Comparison of ENCODE assay signal across 14 cellular contexts in genomic region chr5:30343707-30344106, GRCh38.
"Had no signal": no experiment of that assay in that cellular context is flagged by ENCODE, and none has a peak within 500 bp of the region (broad histone marks: within the 10 kb centered on the region; RNA-seq: fewer than 3 reads in every experiment).

No MANE protein-coding gene starts in this region.

- H3K9me3 ChIP-seq: gastroesophageal sphincter, right atrium auricular region, thyroid gland had no signal

- H3K36me3 ChIP-seq: gastroesophageal sphincter, heart right ventricle, right atrium auricular region, thyroid gland had no signal

- H3K27me3 ChIP-seq: gastroesophageal sphincter, heart right ventricle, right atrium auricular region, thyroid gland had no signal

- DNase-seq: activated CD4-positive, alpha-beta T cell treated with anti-CD3 and anti-CD28 coated beads, Interleukin-2, amount 50 U/mL, for 1 hour; activated CD8-positive, alpha-beta memory T cell treated with anti-CD3 and anti-CD28 coated beads for 24 hours; activated naive CD8-positive, alpha-beta T cell treated with anti-CD3 and anti-CD28 coated beads for 36 hours; amygdala; erythroblast; heart right ventricle; posterior cingulate gyrus; stimulated activated CD4-positive, alpha-beta T cell treated with anti-CD3 and anti-CD28 coated beads, Interleukin-15, amount 100 ng/mL, for 24 hours; stimulated activated CD4-positive, alpha-beta T cell treated with anti-CD3 and anti-CD28 coated beads, Interleukin-4, amount 100 ng/mL, for 1 hour; stimulated activated naive B cell treated with anti-CD40 and anti-IgM and Interleukin-4, amounts not matched to agents 10 μg/mL and 1 μg/mL and 100 μg/mL, for 72 hours; thyroid gland had no signal

- H3K4me3 ChIP-seq: gastroesophageal sphincter, heart right ventricle, right atrium auricular region, skin epidermis, thyroid gland had no signal

- H3K4me1 ChIP-seq: gastroesophageal sphincter, heart right ventricle, right atrium auricular region, thyroid gland had no signal

- H3K27ac ChIP-seq: gastroesophageal sphincter, heart right ventricle, right atrium auricular region, skin epidermis, thyroid gland had no signal
